In genomic region chr5:140556438-140556837, GRCh38 we compare ENCODE assay signal across 8 cellular contexts. TPM values are rescaled to one million over a fixed set of nuclear protein-coding genes. Genes with fewer than 3 reads are reported as not detected.
A peak's percentile ranks its signal among the peaks of the same experiment; 100 is the strongest.
DNase-seq lines count a peak whose midpoint lies in the region; ATAC-seq and TF ChIP-seq lines count a peak whose summit lies in the region.

No MANE protein-coding gene starts in this region.

- peak overlapping the region; percentile 55; the same call in 1 of the 2 replicates for H2AFZ ChIP-seq in KMS-11 (ENCODE audit: low read depth)

- TF ChIP-seq CTCF in BE2C (IDR thresholded peaks at IDR 0.05; ENCODE audit: low read depth, low read length) (no peak), KMS-11 (conservative IDR thresholded peaks at IDR 0.05; ENCODE audit: low read depth, low read length) (no peak), brain microvascular endothelial cell (IDR thresholded peaks at IDR 0.05; ENCODE audit: low read depth, low read length, missing control alignments) (no peak)

- H3K27me3 ChIP-seq in BE2C (no peaks in the 10 kb centered on the region), KMS-11 (ENCODE audit: insufficient read depth, low read depth) (no peaks in the 10 kb centered on the region), brain microvascular endothelial cell (replicated peaks) (no peaks in the 10 kb centered on the region), mucosa of stomach (ENCODE audit: control insufficient read depth, insufficient read depth, low read length) (no peaks in the 10 kb centered on the region)

- in situ Hi-C loops in brain microvascular endothelial cell (cut with HindIII; ENCODE audit: low pct_ligation_motif_present, low sequenced_read_pairs): no loop called here

- H3K36me3 ChIP-seq in BE2C: peaks cover 8% of the 10 kb centered on the region
- H3K36me3 ChIP-seq in KMS-11 (ENCODE audit: insufficient read depth): no peaks in the 10 kb centered on the region
- H3K36me3 ChIP-seq in brain microvascular endothelial cell (replicated peaks): peaks cover 11% of the 10 kb centered on the region
- H3K36me3 ChIP-seq in mucosa of stomach (ENCODE audit: control insufficient read depth, insufficient read depth, low read length): peaks cover 5% of the 10 kb centered on the region

- H3K79me2 ChIP-seq in KMS-11 (ENCODE audit: insufficient read depth, low read depth): peaks cover 50% of the 10 kb centered on the region

- H3K4me1 ChIP-seq in BE2C: peaks cover 11% of the 10 kb centered on the region; the same call in 1 of the 2 replicates
- H3K4me1 ChIP-seq in KMS-11 (ENCODE audit: low read depth, poor library complexity, severe bottlenecking): peaks cover 42% of the 10 kb centered on the region
- H3K4me1 ChIP-seq in mucosa of stomach (ENCODE audit: control insufficient read depth, insufficient read depth, low read length): peaks cover 21% of the 10 kb centered on the region

- H3K4me2 ChIP-seq in KMS-11: peak overlapping the region; percentile 75

- H4K20me1 ChIP-seq in KMS-11 (ENCODE audit: insufficient read depth): no peaks in the 10 kb centered on the region

- H3K27ac ChIP-seq in KMS-11: peak overlapping the region; percentile 40; the same call in 1 of the 2 replicates
- peak overlapping the region; percentile 91 for H3K27ac ChIP-seq in brain microvascular endothelial cell

- H3K9me3 ChIP-seq in BE2C (no peaks in the 10 kb centered on the region), mucosa of stomach (ENCODE audit: control insufficient read depth, low read length) (no peaks in the 10 kb centered on the region)

- H3K4me3 ChIP-seq in BE2C (ENCODE audit: low read depth, low read length): peak overlapping the region; percentile 84
- H3K4me3 ChIP-seq in KMS-11 (IDR thresholded peaks at IDR 0.05; ENCODE audit: insufficient read depth, low read depth, low read length): no peak overlapping the region
- peak overlapping the region; percentile 84 for H3K4me3 ChIP-seq in brain microvascular endothelial cell (ENCODE audit: low read depth, low read length)
- peak overlapping the region; percentile 80 for H3K4me3 ChIP-seq in mucosa of stomach (ENCODE audit: low read length)

- no peak for ATAC-seq in GM21737 (IDR thresholded peaks at IDR 0.05; ENCODE audit: unreplicated experiment)

- no peak for DNase-seq in BE2C
- no peak for DNase-seq in brain microvascular endothelial cell
- no peak for DNase-seq in AG20443 (ENCODE audit: low spot score)
- DNase-seq in germinal center (ENCODE audit: low spot score): no peak
- DNase-seq in effector CD4-positive, alpha-beta T cell: no peak

- H3K9ac ChIP-seq in KMS-11: peak overlapping the region; percentile 71
- peak overlapping the region; percentile 93 for H3K9ac ChIP-seq in mucosa of stomach (ENCODE audit: low read length)

RNA-seq across cellular contexts. Expression of gene SRA1, which starts 0.8 kb away (rescaled TPM):
- 143 TPM for polyA plus RNA-seq in BE2C (2012; ENCODE audit: insufficient read depth, insufficient read length, low read depth)

RNA-seq across cellular contexts. Expression of gene APBB3, which starts 8.0 kb away (rescaled TPM):
- 167 TPM for polyA plus RNA-seq in BE2C (2012; ENCODE audit: insufficient read depth, insufficient read length, low read depth)

RNA-seq across cellular contexts. Expression of gene SLC35A4, which starts 8.2 kb away (rescaled TPM):
- 238 TPM for polyA plus RNA-seq in BE2C (2012; ENCODE audit: insufficient read depth, insufficient read length, low read depth)

RNA-seq across cellular contexts. Expression of gene EIF4EBP3, which starts 9.0 kb away (rescaled TPM):
- 3.6 TPM for polyA plus RNA-seq in BE2C (2012; ENCODE audit: insufficient read depth, insufficient read length, low read depth)
